1 cellular context compared by ENCODE assay signal in the genomic region with DNA sequence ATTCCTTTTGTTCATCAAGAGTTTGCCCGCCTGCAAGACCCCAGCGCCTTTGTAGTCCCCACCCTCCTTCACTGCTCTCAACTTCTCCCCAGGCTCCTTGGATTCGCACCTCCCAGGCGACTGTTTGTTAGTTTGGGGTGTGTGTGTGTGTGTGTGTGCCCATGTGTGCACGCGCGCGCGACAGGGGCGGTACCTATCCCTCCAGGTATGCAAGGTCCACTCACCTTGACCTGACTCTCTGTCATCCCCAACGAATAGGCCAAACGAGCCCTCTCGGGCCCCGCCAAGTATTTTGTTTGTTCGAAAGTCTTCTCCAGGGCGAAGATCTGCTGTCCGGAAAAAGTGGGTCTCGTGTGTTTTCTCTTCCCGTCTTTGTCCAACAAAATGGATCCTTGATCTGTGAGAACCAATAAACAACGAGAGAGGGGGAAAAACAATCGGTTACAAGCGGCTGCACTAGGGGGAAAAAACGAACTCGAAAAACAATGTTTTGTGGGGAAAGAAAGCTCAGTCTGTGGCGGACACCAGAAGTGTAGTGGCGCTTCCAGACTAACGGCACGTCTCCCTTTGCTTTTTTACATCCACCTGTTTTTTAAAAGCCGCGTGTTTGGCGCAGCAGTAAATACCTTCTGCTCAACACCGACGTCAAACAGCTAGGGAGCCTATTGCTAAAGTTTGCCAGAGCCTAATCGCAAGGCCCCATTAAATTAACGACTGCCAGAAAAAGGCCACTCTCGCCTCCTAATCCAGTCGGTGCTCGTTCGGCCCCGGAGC.
TF ChIP-seq lines count a peak whose summit lies in the region.

No MANE protein-coding gene starts in this region.

TF ChIP-seq in WTC11, 78 proteins besides CTCF, POLR2A, EP300 and RAD21 (continued from another document):
- TF ChIP-seq, protein P1, sequence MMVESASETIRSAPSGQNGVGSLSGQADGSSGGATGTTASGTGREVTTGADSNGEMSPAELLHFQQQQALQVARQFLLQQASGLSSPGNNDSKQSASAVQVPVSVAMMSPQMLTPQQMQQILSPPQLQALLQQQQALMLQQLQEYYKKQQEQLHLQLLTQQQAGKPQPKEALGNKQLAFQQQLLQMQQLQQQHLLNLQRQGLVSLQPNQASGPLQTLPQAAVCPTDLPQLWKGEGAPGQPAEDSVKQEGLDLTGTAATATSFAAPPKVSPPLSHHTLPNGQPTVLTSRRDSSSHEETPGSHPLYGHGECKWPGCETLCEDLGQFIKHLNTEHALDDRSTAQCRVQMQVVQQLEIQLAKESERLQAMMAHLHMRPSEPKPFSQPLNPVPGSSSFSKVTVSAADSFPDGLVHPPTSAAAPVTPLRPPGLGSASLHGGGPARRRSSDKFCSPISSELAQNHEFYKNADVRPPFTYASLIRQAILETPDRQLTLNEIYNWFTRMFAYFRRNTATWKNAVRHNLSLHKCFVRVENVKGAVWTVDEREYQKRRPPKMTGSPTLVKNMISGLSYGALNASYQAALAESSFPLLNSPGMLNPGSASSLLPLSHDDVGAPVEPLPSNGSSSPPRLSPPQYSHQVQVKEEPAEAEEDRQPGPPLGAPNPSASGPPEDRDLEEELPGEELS (CRISPR knock-in tag; IDR thresholded peaks at IDR 0.05) = no peak
- TF ChIP-seq OVOL2 (CRISPR knock-in tag; IDR thresholded peaks at IDR 0.05; ENCODE audit: borderline replicate concordance) = no peak
